In genomic region chr9:33297455-33297854, GRCh38 we compare ENCODE assay signal across 8 cellular contexts. TPM values are rescaled to one million over a fixed set of nuclear protein-coding genes. Genes with fewer than 3 reads are reported as not detected.
DNase-seq lines count a peak whose midpoint lies in the region; ATAC-seq, FAIRE-seq and TF ChIP-seq lines count a peak whose summit lies in the region.

No MANE protein-coding gene starts in this region.

- peak overlapping the region; percentile 55; the same call in 1 of the 2 replicates for H3K4me2 ChIP-seq in MM.1S (ENCODE audit: low read depth, low read length)

- TF ChIP-seq CTCF in HEK293 (tag by site-specific recombination; IDR thresholded peaks at IDR 0.05) (no peak), MM.1S (IDR thresholded peaks at IDR 0.05; ENCODE audit: low read length) (no peak)

- H3K4me3 ChIP-seq in HEK293 (ENCODE audit: low read depth, low read length) (no peak overlapping the region), MM.1S (ENCODE audit: low read length) (peak overlapping the region; percentile 17; the same call in 1 of the 2 replicates)

- H3K4me1 ChIP-seq in HEK293 (ENCODE audit: control insufficient read depth, insufficient read depth, low read length) = no peaks in the 10 kb centered on the region
- H3K4me1 ChIP-seq in MM.1S (ENCODE audit: low read length) = peaks cover 68% of the 10 kb centered on the region

- ATAC-seq in GM18520 (IDR thresholded peaks at IDR 0.05; ENCODE audit: unreplicated experiment) = peak; percentile 81
- ATAC-seq in naive thymus-derived CD8-positive, alpha-beta T cell = peak; percentile 57 to 77

- no peaks in the 10 kb centered on the region for H3K9me3 Mint-ChIP-seq in activated naive CD8-positive, alpha-beta T cell (ENCODE audit: low read depth)
- no peaks in the 10 kb centered on the region for H3K9me3 Mint-ChIP-seq in naive thymus-derived CD8-positive, alpha-beta T cell

- peak overlapping the region; percentile 74 for H3K4me3 Mint-ChIP-seq in activated naive CD8-positive, alpha-beta T cell
- peak overlapping the region; percentile 15 to 83 (median 63) for H3K4me3 Mint-ChIP-seq in naive thymus-derived CD8-positive, alpha-beta T cell

- peaks cover 80% of the 10 kb centered on the region for H3K4me1 Mint-ChIP-seq in activated naive CD8-positive, alpha-beta T cell (ENCODE audit: low read depth)
- H3K4me1 Mint-ChIP-seq in naive thymus-derived CD8-positive, alpha-beta T cell = peaks cover 48 to 80% (median 75%) of the 10 kb centered on the region in 4 donors

- no peak overlapping the region for H3K27ac ChIP-seq in HEK293 (ENCODE audit: extremely low read depth, low read depth, low read length)
- peak overlapping the region; percentile 84 for H3K27ac ChIP-seq in MM.1S (ENCODE audit: low read length)

- H3K9me2 ChIP-seq in MM.1S (replicated peaks; ENCODE audit: insufficient read depth, low read length) = no peaks in the 10 kb centered on the region

- no peaks in the 10 kb centered on the region for H4K20me1 ChIP-seq in MM.1S (ENCODE audit: insufficient read depth, low read length)

- peaks cover 32% of the 10 kb centered on the region for H3K36me3 Mint-ChIP-seq in activated naive CD8-positive, alpha-beta T cell
- H3K36me3 Mint-ChIP-seq in naive thymus-derived CD8-positive, alpha-beta T cell = peaks cover 4 to 69% (median 18%) of the 10 kb centered on the region in 3 donors

- peaks cover 46% of the 10 kb centered on the region for H3F3A ChIP-seq in MM.1S (ENCODE audit: insufficient read depth, low read length)

- CTCF ChIA-PET in HEK293 (lab: Yijun Ruan, JAX) = interaction anchor here (2.0 kb wide), 1 partner anchor 10 kb away, joined by 7 read pairs; no protein-coding TSS in a partner anchor

- no peaks in the 10 kb centered on the region for H3K27me3 Mint-ChIP-seq in activated naive CD8-positive, alpha-beta T cell
- no peaks in the 10 kb centered on the region for H3K27me3 Mint-ChIP-seq in naive thymus-derived CD8-positive, alpha-beta T cell

- H3K36me3 ChIP-seq in HEK293 (ENCODE audit: control insufficient read depth in 2 of 2, insufficient read depth in 1 of 2, low read length in 2 of 2) (peaks cover 26 to 100% of the 10 kb centered on the region in 2 experiments), MM.1S (replicated peaks; ENCODE audit: insufficient read depth, low read length) (peaks cover 4% of the 10 kb centered on the region)

- DNase-seq in MM.1S (peak; percentile 93), NCI-H526 (lab: John Stamatoyannopoulos, UW) (no peak), HuH-7 (ENCODE audit: low spot score) (no peak), urothelium cell line (ENCODE audit: low spot score) (no peak)
- peak in 2 of 10 donors; percentile 20 to 34 for DNase-seq in naive thymus-derived CD8-positive, alpha-beta T cell

- H3K9me3 ChIP-seq in HEK293 (ENCODE audit: control insufficient read depth, insufficient read depth, low read depth, low read length) (no peaks in the 10 kb centered on the region), MM.1S (replicated peaks; ENCODE audit: insufficient read depth, low read length) (no peaks in the 10 kb centered on the region)

- no peak for FAIRE-seq in urothelium cell line (lab: Jason Lieb, UNC)

- no peak overlapping the region for H2AFZ ChIP-seq in MM.1S (ENCODE audit: low read length)

- H3K27me3 ChIP-seq in MM.1S (replicated peaks; ENCODE audit: insufficient read depth, low read length) = no peaks in the 10 kb centered on the region

- H3K79me2 ChIP-seq in MM.1S (ENCODE audit: low read length) = peaks cover 89% of the 10 kb centered on the region

- H3K9ac ChIP-seq in MM.1S (ENCODE audit: low read length) = peak overlapping the region; percentile 29; the same call in 1 of the 2 replicates

- POLR2A ChIA-PET in HEK293 (lab: Yijun Ruan, JAX) = no interaction called here
- POLR2A ChIA-PET in naive thymus-derived CD8-positive, alpha-beta T cell (lab: Charles Lee) = interaction anchor here (0.6 to 0.7 kb wide), 2 partner anchors 10 to 64 kb away, joined by 3 to 5 read pairs; no protein-coding TSS in a partner anchor

- peak overlapping the region; percentile 87 for H3K27ac Mint-ChIP-seq in activated naive CD8-positive, alpha-beta T cell
- H3K27ac Mint-ChIP-seq in naive thymus-derived CD8-positive, alpha-beta T cell = peak overlapping the region; percentile 46 to 87 (median 84)

TF ChIP-seq in HEK293, 187 proteins besides CTCF, POLR2A, EP300 and RAD21 (continues in another document):
- TF ChIP-seq SCRT1 (tag by site-specific recombination; IDR thresholded peaks at IDR 0.05; ENCODE audit: borderline replicate concordance) = no peak
- TF ChIP-seq ZNF335 (tag by site-specific recombination; conservative IDR thresholded peaks at IDR 0.05) = 0 out of 2 replicates have a peak, but pooled peaks have one; percentile 5
- TF ChIP-seq ZNF658 (tag by site-specific recombination; IDR thresholded peaks at IDR 0.05) = no peak
- TF ChIP-seq ZNF398 (tag by site-specific recombination; IDR thresholded peaks at IDR 0.05) = no peak
- TF ChIP-seq PRDM4 (tag by site-specific recombination; IDR thresholded peaks at IDR 0.05) = no peak
- peak; percentile 56 for TF ChIP-seq ZBTB17 (tag by site-specific recombination; IDR thresholded peaks at IDR 0.05)
- no peak for TF ChIP-seq ZNF302 (tag by site-specific recombination; IDR thresholded peaks at IDR 0.05; ENCODE audit: low read depth)
- no peak for TF ChIP-seq ZNF391 (tag by site-specific recombination; IDR thresholded peaks at IDR 0.05; ENCODE audit: borderline replicate concordance, low read depth)
- TF ChIP-seq ZNF621 (tag by site-specific recombination; IDR thresholded peaks at IDR 0.05) = no peak

RNA-seq across cellular contexts. Expression of gene NFX1, which starts 7.1 kb away (rescaled TPM):
- total RNA-seq in naive thymus-derived CD8-positive, alpha-beta T cell = 10 to 100 TPM; 70.3 to 70.5 TPM
- 10 to 100 TPM; 22.8 to 42.7 (median 31.6) TPM for polyA plus RNA-seq in naive thymus-derived CD8-positive, alpha-beta T cell

RNA-seq across cellular contexts. Expression of gene CHMP5, which starts 32.6 kb away (rescaled TPM):
- 10 to 100 TPM; 30.4 to 31.4 TPM for total RNA-seq in naive thymus-derived CD8-positive, alpha-beta T cell
- polyA plus RNA-seq in naive thymus-derived CD8-positive, alpha-beta T cell = 10 to 100 TPM; 38.7 to 40.0 (median 39.4) TPM

RNA-seq across cellular contexts. Expression of gene BAG1, which starts 32.9 kb away (rescaled TPM):
- 10 to 100 TPM; 55.9 to 64.6 TPM for total RNA-seq in naive thymus-derived CD8-positive, alpha-beta T cell
- polyA plus RNA-seq in naive thymus-derived CD8-positive, alpha-beta T cell = 10 to 100 TPM; 80.5 to 92.6 (median 86.8) TPM

RNA-seq across cellular contexts. Expression of gene SPINK4, which starts 57.5 kb away (rescaled TPM):
- total RNA-seq in naive thymus-derived CD8-positive, alpha-beta T cell = not detected
- not detected for polyA plus RNA-seq in naive thymus-derived CD8-positive, alpha-beta T cell
